Comparison of ENCODE assay signal across 1 cellular context in genomic region chr11:86805873-86806310, GRCh38.
TF ChIP-seq lines count a peak whose summit lies in the region.

No MANE protein-coding gene starts in this region.

TF ChIP-seq in SK-N-SH treated with all-trans-retinoic acid at 6 μM for 48 hours, 23 proteins besides CTCF, POLR2A, EP300 and RAD21 (continued from another document):
- TF ChIP-seq CSRNP3 (CRISPR knock-in tag; IDR thresholded peaks at IDR 0.05) (no peak), ZFP3 (CRISPR knock-in tag; IDR thresholded peaks at IDR 0.05) (no peak), ARNTL (CRISPR knock-in tag; IDR thresholded peaks at IDR 0.05; ENCODE audit: borderline replicate concordance, low read depth) (no peak), OSR1 (CRISPR knock-in tag; IDR thresholded peaks at IDR 0.05) (no peak)
TF ChIP-seq in SK-N-SH treated with all-trans-retinoic acid at 6 μM for 48 hours: peak in this region for 0.
